ENCODE assay signal across 24 cellular contexts in the genomic region with DNA sequence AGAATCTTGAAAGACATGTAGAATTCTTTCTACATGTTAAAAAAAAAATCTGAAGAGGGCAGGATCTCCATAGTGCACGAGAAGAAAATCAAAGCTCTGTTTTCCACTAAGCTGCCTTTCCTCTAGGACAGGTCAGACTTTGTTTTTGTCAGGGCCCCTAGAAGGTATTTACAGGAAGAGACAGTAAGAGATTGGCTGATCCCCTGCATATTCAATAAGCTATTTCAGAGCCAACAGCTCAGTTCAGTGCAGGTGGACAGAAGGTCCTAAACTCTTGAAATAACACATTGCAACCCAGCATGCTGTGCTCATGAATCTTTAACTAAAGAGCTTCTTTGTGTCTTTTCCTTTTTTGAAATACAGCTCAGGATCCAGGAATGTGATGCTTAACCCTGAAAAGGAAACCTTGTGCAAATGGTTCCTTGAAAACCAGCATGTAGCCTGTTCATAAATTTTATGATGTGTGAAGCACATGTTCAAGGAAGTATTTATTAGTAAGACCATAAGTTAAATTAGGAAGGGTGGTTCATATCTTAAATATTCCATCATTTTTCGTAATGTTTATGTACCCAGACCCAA. TPM values are rescaled to one million over a fixed set of nuclear protein-coding genes. Genes with fewer than 3 reads are reported as not detected.
DNase-seq lines count a peak whose midpoint lies in the region; FAIRE-seq and TF ChIP-seq lines count a peak whose summit lies in the region.
"Had no signal": no experiment of that assay in that cellular context is flagged by ENCODE, and none has a peak within 500 bp of the region (broad histone marks: within the 10 kb centered on the region; RNA-seq: fewer than 3 reads in every experiment).

No MANE protein-coding gene starts in this region.

- peak; percentile 43 for DNase-seq in EL
- DNase-seq in adipocyte (ENCODE audit: low read depth): peak; percentile 6
- DNase-seq in foreskin fibroblast: peak; percentile 33 to 69
- no peak for DNase-seq in osteocyte (ENCODE audit: extremely low spot score, unreplicated experiment)
- DNase-seq in ACHN: no peak
- no peak for DNase-seq in AG08396 (ENCODE audit: low spot score)
- no peak for DNase-seq in GM19239 (ENCODE audit: insufficient read length, low spot score)
- no peak for DNase-seq in HuH-7 (ENCODE audit: low spot score)
- DNase-seq: activated CD4-positive, alpha-beta T cell treated with anti-CD3 and anti-CD28 coated beads for 36 hours; activated naive CD4-positive, alpha-beta T cell treated with Interleukin-2 at 50 U/mL for 16 hours; DMS153; effector memory CD8-positive, alpha-beta T cell; foreskin melanocyte; NCI-H2029; NCI-H510A treated with DMSO at 0.1 percent for 48 hours; nephron progenitor cell; sigmoid colon; SK-N-SH; stimulated activated CD4-positive, alpha-beta T cell treated with anti-CD3 and anti-CD28 coated beads, Interleukin-4, amount 100 ng/mL, for 1 hour; substantia nigra had no signal

- in situ Hi-C loops in ACHN (cut with HindIII; ENCODE audit: low pct_ligation_motif_present, low pct_unique_long_range_greater_than_20kb, low sequenced_read_pairs): no loop called here

- H3K9me3 Mint-ChIP-seq in osteocyte (ENCODE audit: unreplicated experiment): peaks cover 3% of the 10 kb centered on the region
- H3K9me3 Mint-ChIP-seq: memory B cell, nephron progenitor cell had no signal

- no peak for TF ChIP-seq CTCF in foreskin fibroblast (IDR thresholded peaks at IDR 0.05; ENCODE audit: low read depth, low read length)
- no peak for TF ChIP-seq CTCF in osteocyte (IDR thresholded peaks at IDR 0.05)

- no peaks in the 10 kb centered on the region for H3K27me3 ChIP-seq in adipocyte (replicated peaks; ENCODE audit: control insufficient read depth, insufficient read depth, low read length)
- H3K27me3 ChIP-seq: BLaER1, cardiac muscle cell, sigmoid colon had no signal

- H3K36me3 Mint-ChIP-seq in osteocyte (ENCODE audit: unreplicated experiment): peaks cover 3% of the 10 kb centered on the region
- H3K36me3 Mint-ChIP-seq: memory B cell had no signal

- peaks cover 3% of the 10 kb centered on the region for H3K27me3 Mint-ChIP-seq in osteocyte (ENCODE audit: unreplicated experiment)
- H3K27me3 Mint-ChIP-seq: activated CD4-positive, alpha-beta T cell treated with anti-CD3 and anti-CD28 coated beads for 36 hours; effector memory CD8-positive, alpha-beta T cell; IgD-negative memory B cell had no signal

- FAIRE-seq in GM19239 (lab: Jason Lieb, UNC): no peak

- no peaks in the 10 kb centered on the region for H3K9me3 ChIP-seq in adipocyte (ENCODE audit: control insufficient read depth, low read length)
- H3K9me3 ChIP-seq: sigmoid colon, SK-N-SH had no signal

- no peak overlapping the region for H3K9ac ChIP-seq in adipocyte (ENCODE audit: low read length)
- H3K9ac ChIP-seq: BLaER1, SK-N-SH had no signal

- H3K4me3 ChIP-seq in adipocyte (ENCODE audit: low read length) (no peak overlapping the region), foreskin fibroblast (ENCODE audit: low read depth in 1 of 2, low read length in 2 of 2) (no peak overlapping the region)
- H3K4me3 ChIP-seq: BLaER1, cardiac muscle cell, sigmoid colon had no signal

- H3K4me1 Mint-ChIP-seq in osteocyte (ENCODE audit: unreplicated experiment): peaks cover 43% of the 10 kb centered on the region
- H3K4me1 Mint-ChIP-seq: activated CD4-positive, alpha-beta T cell treated with anti-CD3 and anti-CD28 coated beads for 36 hours; IgD-negative memory B cell; memory B cell; nephron progenitor cell had no signal

- H3K36me3 ChIP-seq in adipocyte (ENCODE audit: control insufficient read depth, insufficient read depth, low read length, severe bottlenecking): no peaks in the 10 kb centered on the region
- H3K36me3 ChIP-seq: BLaER1, cardiac muscle cell, sigmoid colon had no signal

- H3K4me3 Mint-ChIP-seq in osteocyte (ENCODE audit: unreplicated experiment): no peak overlapping the region
- H3K4me3 Mint-ChIP-seq: activated CD4-positive, alpha-beta T cell treated with anti-CD3 and anti-CD28 coated beads for 36 hours; effector memory CD8-positive, alpha-beta T cell; IgD-negative memory B cell; memory B cell; nephron progenitor cell had no signal

- peaks cover 13% of the 10 kb centered on the region for H3K4me1 ChIP-seq in adipocyte (ENCODE audit: control insufficient read depth, insufficient read depth, low read length)
- H3K4me1 ChIP-seq: BLaER1 had no signal

- peak overlapping the region; percentile 48 for H3K27ac Mint-ChIP-seq in osteocyte (ENCODE audit: unreplicated experiment)
- H3K27ac Mint-ChIP-seq: activated CD4-positive, alpha-beta T cell treated with anti-CD3 and anti-CD28 coated beads for 36 hours; effector memory CD8-positive, alpha-beta T cell; IgD-negative memory B cell; memory B cell; nephron progenitor cell had no signal

RNA-seq across cellular contexts. Expression of a gene that starts 43.9 kb away (rescaled TPM):
- 2.6 and 3.4 TPM in 2 replicates for total RNA-seq in osteocyte
- total RNA-seq: activated CD4-positive, alpha-beta T cell treated with anti-CD3 and anti-CD28 coated beads for 36 hours; cardiac muscle cell; sigmoid colon had no signal

Comparison
In these comparisons a context has a peak if more than half of its experiments do, and no peak if none do; other contexts are left out.
1. DNase-seq: peak in EL (single experiment), adipocyte (single experiment) and foreskin fibroblast (2 of 2); none in osteocyte (single experiment), ACHN (single experiment), AG08396 (single experiment), GM19239 (single experiment) and HuH-7 (single experiment).